Comparison of ENCODE assay signal across 7 cellular contexts in genomic region chr7:149995369-149996026, GRCh38.
DNase-seq lines count a peak whose midpoint lies in the region; ATAC-seq and TF ChIP-seq lines count a peak whose summit lies in the region.
"Not testable (repeated sequence)": the region's sequence is repeated elsewhere in the genome, so short reads cannot be mapped to it uniquely, and the experiment has no call there.

No MANE protein-coding gene starts in this region.

- not testable (repeated sequence) for H3K4me3 ChIP-seq in GM23338; aorta (ENCODE audit: low read length in 2 of 2)

- not testable (repeated sequence) for H3K4me1 ChIP-seq in GM23338 (ENCODE audit: insufficient read depth); aorta (ENCODE audit: control insufficient read depth in 1 of 2, insufficient read depth in 2 of 2, low read length in 2 of 2)

- H4K20me1 ChIP-seq in GM23338 (replicated peaks; ENCODE audit: insufficient read depth) = not testable (repeated sequence)

- H3K9me3 ChIP-seq in aorta (ENCODE audit: control insufficient read depth, low read length) = not testable (repeated sequence)

- H3K4me3 Mint-ChIP-seq in GM23338; chondrocyte (ENCODE audit: unreplicated experiment); natural killer cell treated with Interleukin-12 subunit alpha and Interleukin-12 subunit beta and Interleukin-15 and Interleukin-18, amount 100 ng/mL, for 72 hours: not testable (repeated sequence)

- H2AFZ ChIP-seq in GM23338 = not testable (repeated sequence)

- ATAC-seq in GM23338 = peak; percentile 26; the same call in 1 of the 3 replicates
- ATAC-seq in natural killer cell treated with Interleukin-12 subunit alpha and Interleukin-12 subunit beta and Interleukin-15 and Interleukin-18, amount 100 ng/mL, for 72 hours = peak; percentile 7 to 40
- peak; percentile 37 for ATAC-seq in omental fat pad (ENCODE audit: low FRiP score)
- peak; percentile 50 for ATAC-seq in aorta (ENCODE audit: low FRiP score)

- not testable (repeated sequence) for H3K27me3 ChIP-seq in GM23338 (ENCODE audit: insufficient read depth); aorta (ENCODE audit: control insufficient read depth in 1 of 2, insufficient read depth in 2 of 2, low read length in 1 of 2)

- intact Hi-C loops in aorta (cut with DNase I) = not testable (repeated sequence)

- not testable (repeated sequence) for H3K4me1 Mint-ChIP-seq in GM23338; chondrocyte (ENCODE audit: low read depth); natural killer cell treated with Interleukin-12 subunit alpha and Interleukin-12 subunit beta and Interleukin-15 and Interleukin-18, amount 100 ng/mL, for 72 hours (ENCODE audit: low read depth in 2 of 2)

- DNase-seq in G401 (ENCODE audit: low spot score) = peak; percentile 81
- not testable (repeated sequence) for DNase-seq in GM23338 (ENCODE audit: low spot score); chondrocyte (ENCODE audit: low spot score); natural killer cell treated with Interleukin-12 subunit alpha and Interleukin-12 subunit beta and Interleukin-15 and Interleukin-18, amount 100 ng/mL, for 72 hours (ENCODE audit: low spot score); omental fat pad (ENCODE audit: low spot score); aorta
- peak; percentile 74 for DNase-seq in cerebellar cortex (ENCODE audit: low spot score)

- not testable (repeated sequence) for H3K4me2 ChIP-seq in GM23338

- H3K9me3 Mint-ChIP-seq in GM23338; chondrocyte (ENCODE audit: low read depth); natural killer cell treated with Interleukin-12 subunit alpha and Interleukin-12 subunit beta and Interleukin-15 and Interleukin-18, amount 100 ng/mL, for 72 hours: not testable (repeated sequence)

- WGBS in aorta, 2 donors = 73 to 76% methylated on average over 13 of the region's 14 CpGs

- not testable (repeated sequence) for H3K27ac ChIP-seq in GM23338 (ENCODE audit: low read depth); aorta (ENCODE audit: low read depth in 1 of 2, low read length in 2 of 2)

- not testable (repeated sequence) for H3K9me2 ChIP-seq in GM23338 (ENCODE audit: insufficient read depth)

- not testable (repeated sequence) for H3K36me3 Mint-ChIP-seq in GM23338 (ENCODE audit: low read depth); chondrocyte (ENCODE audit: low read depth); natural killer cell treated with Interleukin-12 subunit alpha and Interleukin-12 subunit beta and Interleukin-15 and Interleukin-18, amount 100 ng/mL, for 72 hours

- not testable (repeated sequence) for H3K27me3 Mint-ChIP-seq in GM23338 (ENCODE audit: insufficient read depth, low read depth, poor library complexity); chondrocyte (ENCODE audit: low read depth); natural killer cell treated with Interleukin-12 subunit alpha and Interleukin-12 subunit beta and Interleukin-15 and Interleukin-18, amount 100 ng/mL, for 72 hours

- in situ Hi-C loops in G401 (cut with HindIII; ENCODE audit: low sequenced_read_pairs) = not testable (repeated sequence)

- TF ChIP-seq CTCF in GM23338 (conservative IDR thresholded peaks at IDR 0.05; ENCODE audit: low read depth in 2 of 2); chondrocyte (IDR thresholded peaks at IDR 0.05); omental fat pad (IDR thresholded peaks at IDR 0.05): not testable (repeated sequence)

- H3K36me3 ChIP-seq in GM23338 (ENCODE audit: insufficient read depth); aorta (ENCODE audit: control insufficient read depth in 1 of 2, insufficient read depth in 2 of 2, low read length in 1 of 2): not testable (repeated sequence)

- H3K79me2 ChIP-seq in GM23338 (replicated peaks; ENCODE audit: insufficient read depth) = not testable (repeated sequence)

- H3K27ac Mint-ChIP-seq in GM23338; natural killer cell treated with Interleukin-12 subunit alpha and Interleukin-12 subunit beta and Interleukin-15 and Interleukin-18, amount 100 ng/mL, for 72 hours: not testable (repeated sequence)
- H3K27ac Mint-ChIP-seq in chondrocyte (ENCODE audit: unreplicated experiment) = peak overlapping the region; percentile 12

- H3F3A ChIP-seq in GM23338 (replicated peaks; ENCODE audit: low read depth) = not testable (repeated sequence)
